8 cellular contexts compared by ENCODE assay signal in the genomic region with DNA sequence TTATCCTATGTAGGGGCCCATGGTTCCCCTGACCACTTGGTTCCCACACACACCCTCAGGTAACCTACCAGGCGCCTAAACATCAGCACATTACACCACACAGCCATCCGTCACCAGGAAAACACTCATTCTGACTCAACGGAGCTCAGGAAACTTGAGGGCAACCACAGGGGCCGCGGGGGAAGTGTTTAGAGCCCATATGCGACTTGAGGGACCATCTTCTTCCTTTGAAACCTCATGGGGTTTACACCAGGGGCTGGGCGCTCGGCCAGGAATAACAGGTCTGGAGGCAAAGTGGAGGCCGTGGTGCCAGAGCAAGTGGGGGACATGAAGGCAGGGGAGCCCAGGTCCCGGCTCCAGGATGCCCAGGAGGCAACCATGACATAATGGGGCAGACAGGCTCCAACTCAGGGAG. TPM values are rescaled to one million over a fixed set of nuclear protein-coding genes. Genes with fewer than 3 reads are reported as not detected.
DNase-seq lines count a peak whose midpoint lies in the region; ATAC-seq and TF ChIP-seq lines count a peak whose summit lies in the region.

No MANE protein-coding gene starts in this region.

- no peaks in the 10 kb centered on the region for H3K9me2 ChIP-seq in Loucy (replicated peaks; ENCODE audit: low read depth, low read length)

- peak overlapping the region; percentile 61 to 95 (median 70) for H3K4me3 ChIP-seq in BLaER1 treated with 17β-estradiol and CSF1 and Interleukin-3, amounts not matched to agents 10 nM and 100 nM
- peak overlapping the region; percentile 77 for H3K4me3 ChIP-seq in Loucy (ENCODE audit: low read length, poor library complexity, severe bottlenecking)

- no peak overlapping the region for H2AFZ ChIP-seq in Loucy (ENCODE audit: low read length)

- 0 out of 2 replicates have a peak, but pooled peaks cover 3% of the 10 kb centered on the region for H3F3A ChIP-seq in Loucy (ENCODE audit: low read depth)

- peak overlapping the region in 8 of 11 experiments; percentile 14 to 79 (median 39); a peak in 12 of 22 replicates for H3K27ac ChIP-seq in BLaER1 treated with 17β-estradiol and CSF1 and Interleukin-3, amounts not matched to agents 10 nM and 100 nM
- H3K27ac ChIP-seq in caudate nucleus (ENCODE audit: low read depth, low read length), result no peak overlapping the region

- H3K4me1 ChIP-seq in BLaER1 treated with 17β-estradiol and CSF1 and Interleukin-3, amounts not matched to agents 10 nM and 100 nM, result peaks cover 45 to 81% (median 70%) of the 10 kb centered on the region in 10 experiments
- peaks cover 39% of the 10 kb centered on the region for H3K4me1 ChIP-seq in Loucy (ENCODE audit: insufficient read depth, low read length, poor library complexity, severe bottlenecking)

- H3K79me2 ChIP-seq in Loucy (ENCODE audit: insufficient read depth, low read length), result no peaks in the 10 kb centered on the region

- H3K27me3 ChIP-seq in BLaER1 treated with 17β-estradiol and CSF1 and Interleukin-3, amounts not matched to agents 10 nM and 100 nM, result peaks cover 72 to 95% (median 82%) of the 10 kb centered on the region in 11 experiments
- H3K27me3 ChIP-seq in Loucy (ENCODE audit: insufficient read depth, low read length, poor library complexity, severe bottlenecking), result peaks cover 58% of the 10 kb centered on the region

- H3K9me3 Mint-ChIP-seq in effector memory CD8-positive, alpha-beta T cell, result no peaks in the 10 kb centered on the region

- TF ChIP-seq CTCF in Loucy (conservative IDR thresholded peaks at IDR 0.05; ENCODE audit: low read length), result no peak

- no peaks in the 10 kb centered on the region for H3K9me3 ChIP-seq in BLaER1 treated with 17β-estradiol and CSF1 and Interleukin-3, amounts not matched to agents 10 nM and 100 nM (replicated peaks in 1 of 11)
- H3K9me3 ChIP-seq in Loucy (ENCODE audit: insufficient read depth, low read depth, low read length), result no peaks in the 10 kb centered on the region

- peak; percentile 85 for ATAC-seq in effector memory CD8-positive, alpha-beta T cell (replicated peaks)
- ATAC-seq in GM18870 (IDR thresholded peaks at IDR 0.05; ENCODE audit: unreplicated experiment), result no peak

- H3K27me3 Mint-ChIP-seq in effector memory CD8-positive, alpha-beta T cell, result no peaks in the 10 kb centered on the region

- H3K9ac ChIP-seq in BLaER1 treated with 17β-estradiol and CSF1 and Interleukin-3, amounts not matched to agents 10 nM and 100 nM, result peak overlapping the region in 7 of 11 experiments; percentile 21 to 80 (median 69); a peak in 7 of 22 replicates
- H3K9ac ChIP-seq in Loucy (ENCODE audit: low read depth, low read length, poor library complexity, severe bottlenecking), result no peak overlapping the region

- peak overlapping the region; percentile 99 to 100 (median 100) for H3K4me2 ChIP-seq in BLaER1 treated with 17β-estradiol and CSF1 and Interleukin-3, amounts not matched to agents 10 nM and 100 nM
- H3K4me2 ChIP-seq in Loucy (ENCODE audit: low read depth, low read length, poor library complexity, severe bottlenecking), result peak overlapping the region; percentile 95

- H4K20me1 ChIP-seq in BLaER1 treated with 17β-estradiol and CSF1 and Interleukin-3, amounts not matched to agents 10 nM and 100 nM, result peaks cover 46 to 94% (median 72%) of the 10 kb centered on the region in 11 experiments; a peak in 21 of 22 replicates
- H4K20me1 ChIP-seq in Loucy (ENCODE audit: insufficient read depth, low read length, poor library complexity, severe bottlenecking), result peaks cover 40% of the 10 kb centered on the region

- DNase-seq in activated CD4-positive, alpha-beta T cell treated with anti-CD3 and anti-CD28 coated beads, Interleukin-2, amount 50 U/mL, for 48 hours, result peak; percentile 82 to 87
- DNase-seq in effector memory CD8-positive, alpha-beta T cell, result peak; percentile 55 to 67 (median 64)
- peak; percentile 68 for DNase-seq in stimulated activated CD4-positive, alpha-beta T cell treated with anti-CD3 and anti-CD28 coated beads, Interleukin-12 subunit alpha, Interleukin-12 subunit beta, amount 100 ng/mL, for 4 hours
- DNase-seq in cerebellum (ENCODE audit: low spot score), result no peak
- no peak for DNase-seq in caudate nucleus (lab: John Stamatoyannopoulos, UW)

- peaks cover 15% of the 10 kb centered on the region for H3K36me3 Mint-ChIP-seq in effector memory CD8-positive, alpha-beta T cell (ENCODE audit: insufficient read depth)

- peak overlapping the region; percentile 80 to 89 for H3K4me3 Mint-ChIP-seq in effector memory CD8-positive, alpha-beta T cell

- H3K36me3 ChIP-seq in BLaER1 treated with 17β-estradiol and CSF1 and Interleukin-3, amounts not matched to agents 10 nM and 100 nM, result no peaks in the 10 kb centered on the region; a peak in 2 of 22 replicates
- H3K36me3 ChIP-seq in Loucy (ENCODE audit: insufficient read depth, low read length), result no peaks in the 10 kb centered on the region

- peaks cover 23 to 26% of the 10 kb centered on the region in 2 donors for H3K4me1 Mint-ChIP-seq in effector memory CD8-positive, alpha-beta T cell (ENCODE audit: low read depth in 2 of 2)

- peak overlapping the region; percentile 38 to 69 for H3K27ac Mint-ChIP-seq in effector memory CD8-positive, alpha-beta T cell

RNA-seq across cellular contexts. Expression of a gene that starts 1.5 kb away (rescaled TPM):
- 43.0 TPM for total RNA-seq in cerebellum

RNA-seq across cellular contexts. Expression of a gene that starts 20.6 kb away (rescaled TPM):
- 7.0 TPM for total RNA-seq in cerebellum

RNA-seq across cellular contexts. Expression of a gene that starts 34.6 kb away (rescaled TPM):
- 17.0 TPM for total RNA-seq in cerebellum

RNA-seq across cellular contexts. Expression of a gene that starts 34.7 kb away (rescaled TPM):
- 3.3 TPM for total RNA-seq in cerebellum

RNA-seq across cellular contexts. Expression of a gene that starts 50.4 kb away (rescaled TPM):
- total RNA-seq in cerebellum, result 14.7 TPM

Comparison
In these comparisons a context has a peak if more than half of its experiments do, and no peak if none do; other contexts are left out.
1. DNase-seq: peak in activated CD4-positive, alpha-beta T cell treated with anti-CD3 and anti-CD28 coated beads, Interleukin-2, amount 50 U/mL, for 48 hours (2 of 2), effector memory CD8-positive, alpha-beta T cell (3 of 3) and stimulated activated CD4-positive, alpha-beta T cell treated with anti-CD3 and anti-CD28 coated beads, Interleukin-12 subunit alpha, Interleukin-12 subunit beta, amount 100 ng/mL, for 4 hours (single experiment); none in cerebellum (single experiment) and caudate nucleus (0 of 61).